Comparison of ENCODE assay signal across 12 cellular contexts in the genomic region with DNA sequence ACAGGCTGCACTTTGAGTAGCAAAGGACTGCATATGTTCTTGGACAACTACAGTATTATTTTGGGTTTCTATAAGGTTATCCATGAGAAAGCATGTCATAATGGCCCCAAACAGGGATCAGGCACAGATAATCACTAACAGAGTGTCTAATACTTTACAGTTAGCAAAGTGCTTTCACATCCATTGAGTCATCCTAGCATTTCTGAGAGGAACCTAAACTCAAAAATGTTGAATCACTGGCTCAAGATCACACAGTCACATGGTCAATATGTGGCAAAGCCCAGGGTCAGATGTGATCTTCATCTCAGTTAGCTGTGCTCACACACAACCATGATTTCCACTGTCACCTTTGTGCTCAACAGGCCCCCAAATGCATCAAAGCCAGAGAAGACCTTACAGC.
A peak's percentile ranks its signal among the peaks of the same experiment; 100 is the strongest.
DNase-seq lines count a peak whose midpoint lies in the region; ATAC-seq and TF ChIP-seq lines count a peak whose summit lies in the region.
"Had no signal": no experiment of that assay in that cellular context is flagged by ENCODE, and none has a peak within 500 bp of the region (broad histone marks: within the 10 kb centered on the region; RNA-seq: fewer than 3 reads in every experiment).

No MANE protein-coding gene starts in this region.

- DNase-seq in AG08395 (ENCODE audit: low spot score): peak; percentile 50
- DNase-seq in brain microvascular endothelial cell: peak; percentile 64
- DNase-seq in right atrium auricular region (ENCODE audit: low spot score): no peak
- DNase-seq in nephron progenitor cell: no peak
- DNase-seq in lower lobe of right lung: no peak
- no peak for DNase-seq in CD8-positive, alpha-beta T cell
- DNase-seq: NK-92 treated with Interleukin-12 subunit alpha and Interleukin-12 subunit beta, amount 100 ng/mL, for 24 hours; thyroid gland had no signal

- H3K27ac ChIP-seq in brain microvascular endothelial cell (no peak overlapping the region), right atrium auricular region (no peak overlapping the region), lower lobe of right lung (no peak overlapping the region)
- no peak overlapping the region for H3K27ac ChIP-seq in CD8-positive, alpha-beta T cell (ENCODE audit: low read depth, low read length)
- H3K27ac ChIP-seq: esophagus muscularis mucosa, thyroid gland had no signal

- H3K4me1 Mint-ChIP-seq in nephron progenitor cell: no peaks in the 10 kb centered on the region
- peaks cover 8% of the 10 kb centered on the region for H3K4me1 Mint-ChIP-seq in CD8-positive, alpha-beta T cell (ENCODE audit: low read depth)

- H3K4me3 Mint-ChIP-seq in nephron progenitor cell: no peak overlapping the region
- H3K4me3 Mint-ChIP-seq in CD8-positive, alpha-beta T cell: no peak overlapping the region
- H3K4me3 Mint-ChIP-seq: activated naive CD8-positive, alpha-beta T cell had no signal

- CTCF ChIA-PET in CD8-positive, alpha-beta T cell (lab: Charles Lee): no interaction called here

- H3K36me3 ChIP-seq in brain microvascular endothelial cell (replicated peaks): no peaks in the 10 kb centered on the region
- no peaks in the 10 kb centered on the region for H3K36me3 ChIP-seq in right atrium auricular region
- no peaks in the 10 kb centered on the region for H3K36me3 ChIP-seq in lower lobe of right lung
- H3K36me3 ChIP-seq in CD8-positive, alpha-beta T cell (ENCODE audit: insufficient read depth, low read length): no peaks in the 10 kb centered on the region
- H3K36me3 ChIP-seq: esophagus muscularis mucosa, thyroid gland had no signal

- H3K4me3 ChIP-seq in brain microvascular endothelial cell (ENCODE audit: low read depth, low read length): no peak overlapping the region
- H3K4me3 ChIP-seq in right atrium auricular region: no peak overlapping the region
- no peak overlapping the region for H3K4me3 ChIP-seq in lower lobe of right lung
- no peak overlapping the region for H3K4me3 ChIP-seq in CD8-positive, alpha-beta T cell (ENCODE audit: low read depth, low read length)
- H3K4me3 ChIP-seq: esophagus muscularis mucosa, thyroid gland had no signal

- intact Hi-C loops in lower lobe of right lung (cut with DNase I): no loop called here
- intact Hi-C loops in CD8-positive, alpha-beta T cell (cut with DNase I, micrococcal nuclease): no loop called here

- TF ChIP-seq CTCF in brain microvascular endothelial cell (IDR thresholded peaks at IDR 0.05; ENCODE audit: low read depth, low read length, missing control alignments): no peak
- no peak for TF ChIP-seq CTCF in right atrium auricular region (IDR thresholded peaks at IDR 0.05)
- TF ChIP-seq CTCF in nephron progenitor cell (IDR thresholded peaks at IDR 0.05): no peak
- TF ChIP-seq CTCF in lower lobe of right lung (IDR thresholded peaks at IDR 0.05): no peak
- TF ChIP-seq CTCF in CD8-positive, alpha-beta T cell (IDR thresholded peaks at IDR 0.05): no peak

- H3K36me3 Mint-ChIP-seq in nephron progenitor cell (ENCODE audit: low read depth): no peaks in the 10 kb centered on the region
- no peaks in the 10 kb centered on the region for H3K36me3 Mint-ChIP-seq in CD8-positive, alpha-beta T cell
- H3K36me3 Mint-ChIP-seq: activated naive CD8-positive, alpha-beta T cell had no signal

- H3K27me3 ChIP-seq in brain microvascular endothelial cell (replicated peaks) (no peaks in the 10 kb centered on the region), right atrium auricular region (no peaks in the 10 kb centered on the region), lower lobe of right lung (ENCODE audit: low read depth) (no peaks in the 10 kb centered on the region)
- no peaks in the 10 kb centered on the region for H3K27me3 ChIP-seq in CD8-positive, alpha-beta T cell (ENCODE audit: insufficient read depth, low read length)
- H3K27me3 ChIP-seq: esophagus muscularis mucosa, thyroid gland had no signal

- no peaks in the 10 kb centered on the region for H3K27me3 Mint-ChIP-seq in nephron progenitor cell (ENCODE audit: low read depth, poor library complexity)
- H3K27me3 Mint-ChIP-seq in CD8-positive, alpha-beta T cell (ENCODE audit: low read depth): no peaks in the 10 kb centered on the region

- in situ Hi-C loops in brain microvascular endothelial cell (cut with HindIII; ENCODE audit: low pct_ligation_motif_present, low sequenced_read_pairs): no loop called here

- H3K9me3 ChIP-seq in right atrium auricular region (no peaks in the 10 kb centered on the region), lower lobe of right lung (no peaks in the 10 kb centered on the region)
- no peaks in the 10 kb centered on the region for H3K9me3 ChIP-seq in CD8-positive, alpha-beta T cell (ENCODE audit: low read length)
- H3K9me3 ChIP-seq: esophagus muscularis mucosa, thyroid gland had no signal

- no peaks in the 10 kb centered on the region for H3K9me3 Mint-ChIP-seq in nephron progenitor cell
- H3K9me3 Mint-ChIP-seq in CD8-positive, alpha-beta T cell: no peaks in the 10 kb centered on the region

- H3K4me1 ChIP-seq in right atrium auricular region: no peaks in the 10 kb centered on the region
- H3K4me1 ChIP-seq in lower lobe of right lung: no peaks in the 10 kb centered on the region
- H3K4me1 ChIP-seq in CD8-positive, alpha-beta T cell (ENCODE audit: insufficient read depth, low read length): peaks cover 4% of the 10 kb centered on the region
- H3K4me1 ChIP-seq: esophagus muscularis mucosa, thyroid gland had no signal

- H3K27ac Mint-ChIP-seq in nephron progenitor cell: no peak overlapping the region
- H3K27ac Mint-ChIP-seq in CD8-positive, alpha-beta T cell: no peak overlapping the region
- H3K27ac Mint-ChIP-seq: activated naive CD8-positive, alpha-beta T cell had no signal

- POLR2A ChIA-PET in CD8-positive, alpha-beta T cell (lab: Charles Lee): interaction anchor here (0.6 kb wide), 1 partner anchor 50 kb away, joined by 3 read pairs; no protein-coding TSS in a partner anchor

- ATAC-seq in GM19043 (IDR thresholded peaks at IDR 0.05; ENCODE audit: low read depth, unreplicated experiment): peak; percentile 39
- ATAC-seq in HG03060 (IDR thresholded peaks at IDR 0.05; ENCODE audit: low read depth, unreplicated experiment): peak; percentile 34
- ATAC-seq in lower lobe of right lung: no peak
- ATAC-seq in CD8-positive, alpha-beta T cell: no peak

Comparison
In these comparisons a context has a peak if more than half of its experiments do, and no peak if none do; other contexts are left out.
1. DNase-seq: peak in AG08395 (single experiment) and brain microvascular endothelial cell (single experiment); none in right atrium auricular region (single experiment), nephron progenitor cell (single experiment), lower lobe of right lung (single experiment) and CD8-positive, alpha-beta T cell (0 of 7).
2. ATAC-seq: peak in GM19043 (single experiment) and HG03060 (single experiment); none in lower lobe of right lung (0 of 2) and CD8-positive, alpha-beta T cell (single experiment).